19 cellular contexts compared by ENCODE assay signal in genomic region chr9:125902224-125902623, GRCh38.
DNase-seq lines count a peak whose midpoint lies in the region; ATAC-seq, FAIRE-seq and TF ChIP-seq lines count a peak whose summit lies in the region.
"Had no signal": no experiment of that assay in that cellular context is flagged by ENCODE, and none has a peak within 500 bp of the region (broad histone marks: within the 10 kb centered on the region; RNA-seq: fewer than 3 reads in every experiment).

No MANE protein-coding gene starts in this region.

- H3K4me1 ChIP-seq in HEK293 (ENCODE audit: control insufficient read depth, insufficient read depth, low read length): peaks cover 33% of the 10 kb centered on the region

- POLR2A ChIA-PET in HEK293 (lab: Yijun Ruan, JAX): no interaction called here

- H3K9me3 ChIP-seq in HEK293 (ENCODE audit: control insufficient read depth, insufficient read depth, low read depth, low read length): no peaks in the 10 kb centered on the region

- no peaks in the 10 kb centered on the region for H3K27me3 ChIP-seq in bronchial epithelial cell (ENCODE audit: control insufficient read depth, insufficient read depth, low read length)

- H3K36me3 ChIP-seq in HEK293 (ENCODE audit: control insufficient read depth in 2 of 2, insufficient read depth in 1 of 2, low read length in 2 of 2): no peaks in the 10 kb centered on the region
- H3K36me3 ChIP-seq in bronchial epithelial cell (ENCODE audit: control insufficient read depth, insufficient read depth, low read length): no peaks in the 10 kb centered on the region

- CTCF ChIA-PET in HEK293 (lab: Yijun Ruan, JAX): interaction anchor here (0.7 to 1.2 kb wide), 2 partner anchors 10 to 589 kb away, joined by 3 read pairs; no protein-coding TSS in a partner anchor

- H3K4me3 ChIP-seq in HEK293 (ENCODE audit: low read depth, low read length) (no peak overlapping the region), bronchial epithelial cell (ENCODE audit: low read depth, low read length) (no peak overlapping the region)
- H3K4me3 ChIP-seq: SK-N-MC had no signal

- TF ChIP-seq CTCF in HEK293 (tag by site-specific recombination; IDR thresholded peaks at IDR 0.05): no peak
- TF ChIP-seq CTCF in bronchial epithelial cell (IDR thresholded peaks at IDR 0.05; ENCODE audit: insufficient read depth, low read length, severe bottlenecking): no peak

- FAIRE-seq in A204.1 (lab: Jason Lieb, UNC): peak; percentile 11
- FAIRE-seq in bronchial epithelial cell (lab: Jason Lieb, UNC): no peak

- no peak for ATAC-seq in GM18873 (IDR thresholded peaks at IDR 0.05; ENCODE audit: low FRiP score, unreplicated experiment)

- DNase-seq in bronchial epithelial cell (ENCODE audit: low read depth) (peak; percentile 46), kidney glomerular epithelial cell (lab: John Stamatoyannopoulos, UW) (peak; percentile 2), SW480 (ENCODE audit: low spot score) (no peak), NCI-H1092 (lab: John Stamatoyannopoulos, UW) (no peak)
- DNase-seq in activated T-cell treated with anti-CD3 and anti-CD28 coated beads, Interleukin-2, amount 50 U/mL, for 1 hour: no peak
- DNase-seq: C1 segment of cervical spinal cord, HCEC 1CT, IMR-90, Karpas-422, NCI-H1105 treated with DMSO at 0.1 percent for 48 hours, NCI-H187 treated with DMSO at 0.1 percent for 48 hours, NCI-H2171, NCI-H446 treated with DMSO at 0.1 percent for 48 hours, NCI-H748 treated with DMSO at 0.1 percent for 48 hours, Right ventricle myocardium superior had no signal

- H3K27ac ChIP-seq in HEK293 (ENCODE audit: extremely low read depth, low read depth, low read length): no peak overlapping the region
- H3K27ac ChIP-seq: SK-N-MC had no signal

TF ChIP-seq in HEK293, 187 proteins besides CTCF, POLR2A, EP300 and RAD21:
- TF ChIP-seq ZNF768 (tag by site-specific recombination; IDR thresholded peaks at IDR 0.05) (no peak), PRDM6 (tag by site-specific recombination; IDR thresholded peaks at IDR 0.05) (0 out of 2 replicates have a peak, but pooled peaks have one; percentile 3), RBAK (tag by site-specific recombination; IDR thresholded peaks at IDR 0.05) (no peak)

Comparison
In these comparisons a context has a peak if more than half of its experiments do, and no peak if none do; other contexts are left out.
1. DNase-seq: peak in bronchial epithelial cell (single experiment) and kidney glomerular epithelial cell (single experiment); none in SW480 (single experiment), NCI-H1092 (single experiment) and activated T-cell treated with anti-CD3 and anti-CD28 coated beads, Interleukin-2, amount 50 U/mL, for 1 hour (single experiment).